ENCODE assay signal across 1 cellular context in genomic region chr4:176054942-176055341, GRCh38.
TF ChIP-seq lines count a peak whose summit lies in the region.

No MANE protein-coding gene starts in this region.

TF ChIP-seq in Ishikawa, 13 proteins besides CTCF, POLR2A, EP300 and RAD21 (continued from another document):
- TF ChIP-seq MAX (IDR thresholded peaks at IDR 0.05) = no peak
